ENCODE assay signal across 16 cellular contexts in the genomic region with DNA sequence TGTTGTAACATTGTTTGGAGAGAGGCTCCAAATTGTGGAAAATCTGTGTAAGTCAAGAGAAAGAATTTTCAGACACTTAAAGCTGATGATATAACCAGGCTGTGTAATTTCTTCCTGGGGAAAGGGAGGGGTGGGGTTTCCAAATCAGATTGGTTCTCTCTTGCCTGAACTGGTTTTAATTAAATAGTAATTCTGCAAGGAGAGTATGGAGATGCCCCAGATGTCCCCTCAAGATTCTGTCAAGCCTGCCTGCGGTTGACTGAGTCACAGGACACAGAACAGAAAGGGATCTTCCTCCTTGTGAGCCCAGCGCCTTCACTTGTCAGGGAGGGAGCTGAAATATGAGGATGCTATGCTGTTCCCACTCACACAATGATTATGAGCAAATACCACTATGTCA. TPM values are rescaled to one million over a fixed set of nuclear protein-coding genes. Genes with fewer than 3 reads are reported as not detected.
A peak's percentile ranks its signal among the peaks of the same experiment; 100 is the strongest.
DNase-seq lines count a peak whose midpoint lies in the region; TF ChIP-seq lines count a peak whose summit lies in the region.
"Had no signal": no experiment of that assay in that cellular context is flagged by ENCODE, and none has a peak within 500 bp of the region (broad histone marks: within the 10 kb centered on the region; RNA-seq: fewer than 3 reads in every experiment).

No MANE protein-coding gene starts in this region.

- H3K4me1 Mint-ChIP-seq in T-helper 2 cell treated with Interferon-gamma antibody and Interleukin-4, amounts not matched to agents 5 μg/mL and 100 μg/mL, for 36 hours (ENCODE audit: low read depth), result peaks cover 41% of the 10 kb centered on the region

- H3K27ac Mint-ChIP-seq in T-helper 2 cell treated with Interferon-gamma antibody and Interleukin-4, amounts not matched to agents 5 μg/mL and 100 μg/mL, for 36 hours, result no peak overlapping the region

- H3K4me3 ChIP-seq in fibroblast of villous mesenchyme (ENCODE audit: low read depth, low read length), result no peak overlapping the region
- H3K4me3 ChIP-seq: stomach, uterus had no signal

- peaks cover 49% of the 10 kb centered on the region for H3K27me3 Mint-ChIP-seq in T-helper 2 cell treated with Interferon-gamma antibody and Interleukin-4, amounts not matched to agents 5 μg/mL and 100 μg/mL, for 36 hours (ENCODE audit: low read depth)

- DNase-seq in T-helper 2 cell treated with Interferon-gamma antibody and Interleukin-4, amounts not matched to agents 5 μg/mL and 100 μg/mL, for 36 hours (ENCODE audit: low spot score), result peak; percentile 3
- DNase-seq in T-helper 2 cell, result no peak
- peak; percentile 58 for DNase-seq in SK-N-DZ (ENCODE audit: low spot score)
- peak; percentile 10 for DNase-seq in fibroblast of villous mesenchyme (ENCODE audit: low read depth)
- DNase-seq in stromal cell of bone marrow (ENCODE audit: low read depth), result peak; percentile 16
- DNase-seq in NCI-H2081 (lab: John Stamatoyannopoulos, UW), result no peak
- DNase-seq in SHP77 treated with DMSO at 0.1 percent for 48 hours (lab: John Stamatoyannopoulos, UW), result no peak
- DNase-seq in activated gamma-delta T cell treated with Interleukin-2 at 50 U/mL for 16 hours, result no peak
- DNase-seq: activated effector memory CD4-positive, alpha-beta T cell treated with Interleukin-2 at 50 U/mL for 16 hours; Karpas-422; mesendoderm; stimulated activated CD4-positive, alpha-beta T cell treated with anti-CD3 and anti-CD28 coated beads, Interleukin-15, amount 100 ng/mL, for 24 hours; stomach; uterus had no signal

- no peak overlapping the region for H3K4me3 Mint-ChIP-seq in T-helper 2 cell treated with Interferon-gamma antibody and Interleukin-4, amounts not matched to agents 5 μg/mL and 100 μg/mL, for 36 hours

- no peak for TF ChIP-seq CTCF in fibroblast of villous mesenchyme (IDR thresholded peaks at IDR 0.05; ENCODE audit: insufficient read depth, low read depth, low read length)

- H3K9me3 Mint-ChIP-seq in T-helper 2 cell treated with Interferon-gamma antibody and Interleukin-4, amounts not matched to agents 5 μg/mL and 100 μg/mL, for 36 hours, result no peaks in the 10 kb centered on the region

- H3K36me3 Mint-ChIP-seq in T-helper 2 cell treated with Interferon-gamma antibody and Interleukin-4, amounts not matched to agents 5 μg/mL and 100 μg/mL, for 36 hours (ENCODE audit: low read depth), result peaks cover 4% of the 10 kb centered on the region

RNA-seq across cellular contexts. Expression of a gene that starts 54.5 kb away (rescaled TPM):
- not detected in 2 replicates for polyA plus RNA-seq in SK-N-DZ (2014; cell fraction: cytosol; rRNA removed)
- not detected in 2 replicates for polyA plus RNA-seq in SK-N-DZ (2014; cell fraction: nucleus; rRNA removed)
- total RNA-seq in fibroblast of villous mesenchyme, result not detected in 2 replicates
- total RNA-seq: glomerular endothelial cell, stomach, uterus had no signal
- polyA plus RNA-seq: neural cell, stomach had no signal

Comparison
In these comparisons a context has a peak if more than half of its experiments do, and no peak if none do; other contexts are left out.
1. DNase-seq: peak in T-helper 2 cell treated with Interferon-gamma antibody and Interleukin-4, amounts not matched to agents 5 μg/mL and 100 μg/mL, for 36 hours (single experiment), SK-N-DZ (single experiment), fibroblast of villous mesenchyme (single experiment) and stromal cell of bone marrow (single experiment); none in T-helper 2 cell (0 of 5), NCI-H2081 (0 of 2), SHP77 treated with DMSO at 0.1 percent for 48 hours (single experiment) and activated gamma-delta T cell treated with Interleukin-2 at 50 U/mL for 16 hours (single experiment).